Comparison of ENCODE assay signal across 12 cellular contexts in genomic region chr2:211408485-211408884, GRCh38.
DNase-seq lines count a peak whose midpoint lies in the region; ATAC-seq and TF ChIP-seq lines count a peak whose summit lies in the region.
"Had no signal": no experiment of that assay in that cellular context is flagged by ENCODE, and none has a peak within 500 bp of the region (broad histone marks: within the 10 kb centered on the region; RNA-seq: fewer than 3 reads in every experiment).

No MANE protein-coding gene starts in this region.

- TF ChIP-seq CTCF in Caco-2 (IDR thresholded peaks at IDR 0.05; ENCODE audit: insufficient read depth in 1 of 2, low read depth in 1 of 2, low read length in 1 of 2, severe bottlenecking in 1 of 2, unreplicated experiment in 1 of 2) (no peak), Loucy (conservative IDR thresholded peaks at IDR 0.05; ENCODE audit: low read length) (no peak), mesothelial cell of epicardium (IDR thresholded peaks at IDR 0.05; ENCODE audit: unreplicated experiment) (no peak)

- H3K4me1 ChIP-seq in Caco-2 (no peaks in the 10 kb centered on the region), Loucy (ENCODE audit: insufficient read depth, low read length, poor library complexity, severe bottlenecking) (no peaks in the 10 kb centered on the region)

- H3K36me3 Mint-ChIP-seq in Caco-2 (ENCODE audit: insufficient read depth, unreplicated experiment) (no peaks in the 10 kb centered on the region), mesothelial cell of epicardium (peaks cover under 1% of the 10 kb centered on the region)

- no peak overlapping the region for H3K4me2 ChIP-seq in Loucy (ENCODE audit: low read depth, low read length, poor library complexity, severe bottlenecking)

- no peaks in the 10 kb centered on the region for H3K9me3 ChIP-seq in Caco-2
- no peaks in the 10 kb centered on the region for H3K9me3 ChIP-seq in Loucy (ENCODE audit: insufficient read depth, low read depth, low read length)

- no peak overlapping the region for H3K9ac ChIP-seq in Loucy (ENCODE audit: low read depth, low read length, poor library complexity, severe bottlenecking)

- intact Hi-C loops in Caco-2 (cut with micrococcal nuclease; ENCODE audit: unreplicated experiment) = no loop called here

- no peaks in the 10 kb centered on the region for H3K79me2 ChIP-seq in Loucy (ENCODE audit: insufficient read depth, low read length)

- H3K9me2 ChIP-seq in Loucy (replicated peaks; ENCODE audit: low read depth, low read length) = no peaks in the 10 kb centered on the region

- H3K27me3 Mint-ChIP-seq in Caco-2 (ENCODE audit: insufficient read depth, unreplicated experiment) (no peaks in the 10 kb centered on the region), mesothelial cell of epicardium (ENCODE audit: low read depth) (no peaks in the 10 kb centered on the region)

- H3K27ac Mint-ChIP-seq in Caco-2 (ENCODE audit: unreplicated experiment) (no peak overlapping the region), mesothelial cell of epicardium (peak overlapping the region; percentile 49)

- peak overlapping the region; percentile 40 for H3K4me3 Mint-ChIP-seq in Caco-2 (ENCODE audit: unreplicated experiment)
- H3K4me3 Mint-ChIP-seq in mesothelial cell of epicardium = no peak overlapping the region

- no peaks in the 10 kb centered on the region for H4K20me1 ChIP-seq in Loucy (ENCODE audit: insufficient read depth, low read length, poor library complexity, severe bottlenecking)

- peaks cover 6% of the 10 kb centered on the region for H3K9me3 Mint-ChIP-seq in Caco-2 (ENCODE audit: unreplicated experiment)
- no peaks in the 10 kb centered on the region for H3K9me3 Mint-ChIP-seq in mesothelial cell of epicardium

- POLR2A ChIA-PET in Caco-2 (lab: Charles Lee) = no interaction called here

- H3K27me3 ChIP-seq in Caco-2 (replicated peaks; ENCODE audit: control insufficient read depth, insufficient read depth, low read length) (no peaks in the 10 kb centered on the region), Loucy (ENCODE audit: insufficient read depth, low read length, poor library complexity, severe bottlenecking) (no peaks in the 10 kb centered on the region)

- H3K36me3 ChIP-seq in Caco-2 (ENCODE audit: control insufficient read depth, insufficient read depth, low read length) (no peaks in the 10 kb centered on the region), Loucy (ENCODE audit: insufficient read depth, low read length) (no peaks in the 10 kb centered on the region)

- no peak for ATAC-seq in GM21717 (IDR thresholded peaks at IDR 0.05; ENCODE audit: unreplicated experiment)

- no peaks in the 10 kb centered on the region for H3F3A ChIP-seq in Loucy (ENCODE audit: low read depth)

- H3K4me3 ChIP-seq in Caco-2 (ENCODE audit: low read depth, low read length) (no peak overlapping the region), Loucy (ENCODE audit: low read length, poor library complexity, severe bottlenecking) (no peak overlapping the region)

- DNase-seq in Caco-2 (peak in 1 of 2 experiments; percentile 19), cerebellar cortex (ENCODE audit: low spot score) (peak; percentile 19), mesothelial cell of epicardium (ENCODE audit: low spot score in 2 of 2, unreplicated experiment in 2 of 2) (no peak), occipital lobe (lab: John Stamatoyannopoulos, UW) (no peak), middle frontal gyrus (ENCODE audit: extremely low spot score, low spot score) (no peak), H4 (ENCODE audit: low spot score) (no peak)
- DNase-seq: C1 segment of cervical spinal cord; MV-4-11; stimulated activated CD4-positive, alpha-beta T cell treated with anti-CD3 and anti-CD28 coated beads, Interleukin-15, amount 100 ng/mL, for 24 hours; stimulated activated naive CD4-positive, alpha-beta T cell had no signal

- BruUV-seq in Caco-2 (replicated peaks; lab: Mats Ljungman, UMichigan) = no TSS peak

- CTCF ChIA-PET in Caco-2 (lab: Charles Lee) = no interaction called here

- H3K4me1 Mint-ChIP-seq in Caco-2 (ENCODE audit: low read depth, unreplicated experiment) (peaks cover 7% of the 10 kb centered on the region), mesothelial cell of epicardium (peaks cover 6% of the 10 kb centered on the region)

- H2AFZ ChIP-seq in Loucy (ENCODE audit: low read length) = 0 out of 2 replicates have a peak overlapping the region, but pooled peaks have one; percentile 10
